Comparison of ENCODE assay signal across 1 cellular context in genomic region chr11:69200331-69201047, GRCh38.
TF ChIP-seq lines count a peak whose summit lies in the region.

No MANE protein-coding gene starts in this region.

TF ChIP-seq in endothelial cell of umbilical vein, 7 proteins besides CTCF, POLR2A, EP300 and RAD21:
- TF ChIP-seq EZH2 (IDR thresholded peaks at IDR 0.05; ENCODE audit: borderline replicate concordance, low read depth, low read length, severe bottlenecking): peak; percentile 2
- TF ChIP-seq FOS (IDR thresholded peaks at IDR 0.05; ENCODE audit: borderline replicate concordance, insufficient read depth, low read length): no peak
